In genomic region chr1:20184997-20185833, GRCh38 we compare ENCODE assay signal across 8 cellular contexts. TPM values are rescaled to one million over a fixed set of nuclear protein-coding genes. Genes with fewer than 3 reads are reported as not detected.
DNase-seq lines count a peak whose midpoint lies in the region; ATAC-seq and TF ChIP-seq lines count a peak whose summit lies in the region.

No MANE protein-coding gene starts in this region.

- no peak overlapping the region for H3K9ac ChIP-seq in PC-3 (ENCODE audit: low read length)

- H3K9me2 ChIP-seq in PC-3 (replicated peaks; ENCODE audit: low read length), result no peaks in the 10 kb centered on the region

- no peak for TF ChIP-seq CTCF in PC-3 (conservative IDR thresholded peaks at IDR 0.05; ENCODE audit: low read depth, low read length)

- no peaks in the 10 kb centered on the region for H3F3A ChIP-seq in PC-3 (ENCODE audit: low read length, unreplicated experiment)

- H3K27me3 ChIP-seq in iPS DF 6.9 (ENCODE audit: control insufficient read depth, insufficient read depth, low read length) (peaks cover 3% of the 10 kb centered on the region; the same call in 1 of the 2 replicates), PC-3 (ENCODE audit: low read length) (no peaks in the 10 kb centered on the region)

- ATAC-seq in GM21619 (IDR thresholded peaks at IDR 0.05; ENCODE audit: unreplicated experiment), result no peak
- no peak for ATAC-seq in HG03520 (IDR thresholded peaks at IDR 0.05; ENCODE audit: unreplicated experiment)
- ATAC-seq in PC-3, result no peak

- CTCF ChIA-PET in PC-3 (lab: Charles Lee), result no interaction called here

- H3K4me3 ChIP-seq in Jurkat, Clone E6-1 (ENCODE audit: low read length), result peak overlapping the region; percentile 57
- H3K4me3 ChIP-seq in iPS DF 6.9 (ENCODE audit: low read length) (peak overlapping the region; percentile 58; the same call in 1 of the 2 replicates), PC-3 (ENCODE audit: low read length) (no peak overlapping the region)

- H3K4me2 ChIP-seq in PC-3 (ENCODE audit: low read length), result no peak overlapping the region

- H3K27ac ChIP-seq in iPS DF 6.9 (ENCODE audit: low read length) (no peak overlapping the region), PC-3 (ENCODE audit: low read length) (no peak overlapping the region)

- H3K36me3 ChIP-seq in iPS DF 6.9 (ENCODE audit: control insufficient read depth, insufficient read depth, low read length) (no peaks in the 10 kb centered on the region), PC-3 (ENCODE audit: low read depth, low read length) (no peaks in the 10 kb centered on the region)

- no peaks in the 10 kb centered on the region for H3K79me2 ChIP-seq in PC-3 (ENCODE audit: low read length)

- POLR2A ChIA-PET in PC-3 (lab: Charles Lee; ENCODE audit: unreplicated experiment), result no interaction called here

- no TSS peak for BruUV-seq in PC-3 (replicated peaks; lab: Mats Ljungman, UMichigan)

- peak; percentile 86 for DNase-seq in Jurkat, Clone E6-1 (ENCODE audit: low read depth, low spot score)
- peak; percentile 24 to 47 (median 32) for DNase-seq in activated CD8-positive, alpha-beta memory T cell treated with anti-CD3 and anti-CD28 coated beads for 48 hours (ENCODE audit: low read depth in 2 of 3, low spot score in 2 of 3)
- DNase-seq in iPS DF 6.9 (ENCODE audit: low read depth, low spot score), result no peak
- DNase-seq in stimulated activated CD8-positive, alpha-beta memory T cell treated with anti-CD3 and anti-CD28 coated beads, Interleukin-12 subunit alpha, Interleukin-12 subunit beta, amount 100 ng/mL, for 24 hours (ENCODE audit: extremely low read depth), result peak; percentile 22
- DNase-seq in PC-3, result no peak
- DNase-seq in DMS 273 treated with DMSO at 0.1 percent for 48 hours (lab: John Stamatoyannopoulos, UW), result no peak

- no peaks in the 10 kb centered on the region for H4K20me1 ChIP-seq in PC-3 (ENCODE audit: low read length)

- WGBS in iPS DF 6.9 (ENCODE audit: insufficient coverage, insufficient read length), result no CpG with 5 or more reads among the region's 17 CpGs

- intact Hi-C loops in PC-3 (cut with micrococcal nuclease), result no loop called here

- no peaks in the 10 kb centered on the region for H3K9me3 ChIP-seq in iPS DF 6.9 (ENCODE audit: control insufficient read depth, insufficient read depth, low read length)
- H3K9me3 ChIP-seq in PC-3 (ENCODE audit: low read length), result no peaks in the 10 kb centered on the region

- no peak overlapping the region for H2AFZ ChIP-seq in PC-3 (ENCODE audit: low read length)

- no peaks in the 10 kb centered on the region for H3K4me1 ChIP-seq in iPS DF 6.9 (ENCODE audit: control insufficient read depth, insufficient read depth, low read length)
- peaks cover 26% of the 10 kb centered on the region for H3K4me1 ChIP-seq in PC-3 (ENCODE audit: insufficient read depth, low read length)

RNA-seq across cellular contexts. Expression of gene UBXN10, which starts 0.7 kb away (rescaled TPM):
- 3.9 TPM for polyA plus RNA-seq in Jurkat, Clone E6-1 (2012; ENCODE audit: insufficient read depth, insufficient read length)
- total RNA-seq in PC-3 (2014; rRNA removed), result 0.12 TPM in 1 of 2 replicates, not detected in the other

RNA-seq across cellular contexts. Expression of gene PLA2G2C, which starts 1.1 kb away (rescaled TPM):
- polyA plus RNA-seq in Jurkat, Clone E6-1 (2012; ENCODE audit: insufficient read depth, insufficient read length), result 1.0 TPM
- total RNA-seq in PC-3 (2014; rRNA removed), result 0.12 TPM in 1 of 2 replicates, not detected in the other

RNA-seq across cellular contexts. Expression of gene PLA2G2F, which starts 46.1 kb away (rescaled TPM):
- polyA plus RNA-seq in Jurkat, Clone E6-1 (2012; ENCODE audit: insufficient read depth, insufficient read length), result not detected
- total RNA-seq in PC-3 (2014; rRNA removed), result 0.18 TPM in 1 of 2 replicates, not detected in the other

Comparison
In these comparisons a context has a peak if more than half of its experiments do, and no peak if none do; other contexts are left out.
1. DNase-seq: peak in Jurkat, Clone E6-1 (single experiment), activated CD8-positive, alpha-beta memory T cell treated with anti-CD3 and anti-CD28 coated beads for 48 hours (3 of 3) and stimulated activated CD8-positive, alpha-beta memory T cell treated with anti-CD3 and anti-CD28 coated beads, Interleukin-12 subunit alpha, Interleukin-12 subunit beta, amount 100 ng/mL, for 24 hours (single experiment); none in iPS DF 6.9 (single experiment), PC-3 (single experiment) and DMS 273 treated with DMSO at 0.1 percent for 48 hours (single experiment).